ENCODE assay signal across 8 cellular contexts in genomic region chr22:30396871-30397655, GRCh38. TPM values are rescaled to one million over a fixed set of nuclear protein-coding genes. Genes with fewer than 3 reads are reported as not detected.
DNase-seq lines count a peak whose midpoint lies in the region; ATAC-seq and TF ChIP-seq lines count a peak whose summit lies in the region.

Gene SEC14L2, plus strand, starts transcription at chr22:30397018. Its CDS starts 99 bp downstream, at chr22:30397117.

- peak within 1 kb of the TSS; percentile 68 for H3K4me2 ChIP-seq in DOHH2 (ENCODE audit: low read length)

- no peaks in the 10 kb centered on the region for H3K27me3 Mint-ChIP-seq in activated CD4-positive, alpha-beta T cell treated with anti-CD3 and anti-CD28 coated beads, Interleukin-2, amount 10 ng/mL, durations not matched to agents 24 days and 14 days

- peaks cover 32% of the 10 kb centered on the region for H3K4me1 ChIP-seq in DOHH2 (ENCODE audit: control insufficient read depth, low read length)

- H3K9me2 ChIP-seq in DOHH2 (replicated peaks; ENCODE audit: control insufficient read depth, low read length) = no peaks in the 10 kb centered on the region

- peak within 1 kb of the TSS; percentile 78 for H3K27ac Mint-ChIP-seq in activated CD4-positive, alpha-beta T cell treated with anti-CD3 and anti-CD28 coated beads, Interleukin-2, amount 10 ng/mL, durations not matched to agents 24 days and 14 days

- intact Hi-C loops in activated CD4-positive, alpha-beta T cell treated with anti-CD3 and anti-CD28 coated beads, Interleukin-2, amount 10 ng/mL, durations not matched to agents 24 days and 14 days (cut with micrococcal nuclease) = loop anchor here (1.0 to 10.0 kb wide), 2 partner anchors 27 to 292 kb away; no protein-coding TSS in a partner anchor

- H3K4me3 ChIP-seq in DOHH2 (ENCODE audit: low read length) = peak within 1 kb of the TSS; percentile 68
- H3K4me3 ChIP-seq in choroid plexus epithelial cell (ENCODE audit: low read depth, low read length) = peak within 1 kb of the TSS; percentile 87

- H3K79me2 ChIP-seq in DOHH2 (ENCODE audit: control insufficient read depth, low read length) = no peaks in the 10 kb centered on the region

- peak within 1 kb of the TSS; percentile 94 for H3K4me3 Mint-ChIP-seq in activated CD4-positive, alpha-beta T cell treated with anti-CD3 and anti-CD28 coated beads, Interleukin-2, amount 10 ng/mL, durations not matched to agents 24 days and 14 days

- no peaks in the 10 kb centered on the region for H3K9me3 ChIP-seq in DOHH2 (ENCODE audit: control insufficient read depth, insufficient read depth, low read length)

- TF ChIP-seq CTCF in DOHH2 (IDR thresholded peaks at IDR 0.05; ENCODE audit: low read depth, low read length, poor library complexity, severe bottlenecking) (no peak), choroid plexus epithelial cell (conservative IDR thresholded peaks at IDR 0.05; ENCODE audit: low read depth, low read length) (no peak)

- H3K36me3 ChIP-seq in DOHH2 (ENCODE audit: control insufficient read depth, low read length) = no peaks in the 10 kb centered on the region

- no peak for ATAC-seq in HG02798 (IDR thresholded peaks at IDR 0.05; ENCODE audit: poor library complexity, unreplicated experiment)
- no peak for ATAC-seq in GM18511 (IDR thresholded peaks at IDR 0.05; ENCODE audit: unreplicated experiment)

- H3K36me3 Mint-ChIP-seq in activated CD4-positive, alpha-beta T cell treated with anti-CD3 and anti-CD28 coated beads, Interleukin-2, amount 10 ng/mL, durations not matched to agents 24 days and 14 days (ENCODE audit: low read depth) = peaks cover 15% of the 10 kb centered on the region

- peaks cover 29% of the 10 kb centered on the region for H3K27me3 ChIP-seq in DOHH2 (ENCODE audit: control insufficient read depth, low read length)

- H3K4me1 Mint-ChIP-seq in activated CD4-positive, alpha-beta T cell treated with anti-CD3 and anti-CD28 coated beads, Interleukin-2, amount 10 ng/mL, durations not matched to agents 24 days and 14 days = peaks cover 48% of the 10 kb centered on the region

- no peaks in the 10 kb centered on the region for H4K20me1 ChIP-seq in DOHH2 (ENCODE audit: control insufficient read depth, insufficient read depth, low read depth, low read length)

- DNase-seq in NCI-H1048 (lab: John Stamatoyannopoulos, UW) (peak; percentile 24), choroid plexus epithelial cell (ENCODE audit: low read depth) (peak; percentile 35), kidney glomerular epithelial cell (lab: John Stamatoyannopoulos, UW) (peak; percentile 48)
- peak; percentile 90 for DNase-seq in activated CD4-positive, alpha-beta T cell treated with anti-CD3 and anti-CD28 coated beads, Interleukin-2, amount 10 ng/mL, durations not matched to agents 24 days and 14 days
- DNase-seq in stimulated activated CD4-positive, alpha-beta T cell treated with anti-CD3 and anti-CD28 coated beads, Interleukin-12 subunit alpha, Interleukin-12 subunit beta, amount 100 ng/mL, for 48 hours (ENCODE audit: low read depth in 2 of 3, low spot score in 1 of 3) = peak; percentile 39 to 62 (median 53)

- H3K27ac ChIP-seq in DOHH2 (ENCODE audit: low read depth, low read length) = no peak within 1 kb of the TSS

- no peaks in the 10 kb centered on the region for H3K9me3 Mint-ChIP-seq in activated CD4-positive, alpha-beta T cell treated with anti-CD3 and anti-CD28 coated beads, Interleukin-2, amount 10 ng/mL, durations not matched to agents 24 days and 14 days

- H3F3A ChIP-seq in DOHH2 (ENCODE audit: control insufficient read depth, insufficient read depth) = no peaks in the 10 kb centered on the region

RNA-seq across cellular contexts. Expression of gene SEC14L2, which starts in this region (rescaled TPM):
- 25.1 and 26.7 TPM in 2 replicates for total RNA-seq in activated CD4-positive, alpha-beta T cell treated with anti-CD3 and anti-CD28 coated beads, Interleukin-2, amount 10 ng/mL, durations not matched to agents 24 days and 14 days

Comparison
In these comparisons a context has a peak if more than half of its experiments do, and no peak if none do; other contexts are left out.
1. DNase-seq: peak in every context shown above with its lines; median percentile 90 in activated CD4-positive, alpha-beta T cell treated with anti-CD3 and anti-CD28 coated beads, Interleukin-2, amount 10 ng/mL, durations not matched to agents 24 days and 14 days; 53 in stimulated activated CD4-positive, alpha-beta T cell treated with anti-CD3 and anti-CD28 coated beads, Interleukin-12 subunit alpha, Interleukin-12 subunit beta, amount 100 ng/mL, for 48 hours; 48 in kidney glomerular epithelial cell; 35 in choroid plexus epithelial cell; 24 in NCI-H1048.